Comparison of ENCODE assay signal across 8 cellular contexts in the genomic region with DNA sequence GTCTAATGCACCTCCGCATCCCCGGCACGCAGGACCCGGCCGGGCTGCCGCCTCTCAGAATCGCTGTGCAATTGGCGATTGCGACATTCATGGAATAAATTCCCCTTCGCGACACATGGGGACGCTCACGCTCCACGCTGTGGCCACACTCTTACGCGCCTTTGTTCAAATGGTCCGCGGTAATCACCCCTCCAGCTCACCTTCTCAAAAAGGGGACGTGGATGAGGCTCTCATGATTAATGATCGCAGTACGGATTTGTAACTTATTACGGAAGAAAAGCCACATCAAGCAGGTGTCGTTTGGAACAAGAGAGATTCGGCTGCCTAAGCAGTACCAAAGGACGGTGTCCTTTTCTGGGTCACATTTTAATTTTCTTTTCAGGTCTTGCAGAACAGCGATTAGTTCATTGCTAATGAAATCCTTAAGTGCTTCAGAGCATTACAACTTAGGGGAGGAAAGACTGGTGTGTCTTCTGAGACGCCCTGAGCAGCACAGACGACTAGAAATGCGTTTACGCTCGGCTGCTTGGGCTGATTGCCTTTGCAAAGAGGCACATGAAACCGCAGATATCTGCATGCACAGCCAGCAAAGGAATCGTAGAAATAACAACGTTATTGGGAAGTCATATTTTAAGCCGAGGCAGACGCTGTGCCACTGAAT. TPM values are rescaled to one million over a fixed set of nuclear protein-coding genes. Genes with fewer than 3 reads are reported as not detected.
DNase-seq lines count a peak whose midpoint lies in the region; ATAC-seq and TF ChIP-seq lines count a peak whose summit lies in the region.

No MANE protein-coding gene starts in this region.

- no peak overlapping the region for H3K4me3 ChIP-seq in astrocyte of the cerebellum (ENCODE audit: low read depth, low read length)

- in situ Hi-C loops in astrocyte of the cerebellum (cut with HindIII; ENCODE audit: low sequenced_read_pairs) = no loop called here

- TF ChIP-seq CTCF in astrocyte of the cerebellum (IDR thresholded peaks at IDR 0.05; ENCODE audit: low read depth, low read length, missing control alignments) = peak; percentile 62

- peaks cover 31% of the 10 kb centered on the region for H3K27me3 Mint-ChIP-seq in activated T-helper 2 cell treated with anti-CD3 and anti-CD28 coated beads, Interferon-gamma antibody, Interleukin-2, Interleukin-4, amounts not matched to agents 10 μg/mL and 5 μg/mL and 100 μg/mL, durations not matched to agents 14 hours and 24 hours and 36 hours (ENCODE audit: low read depth)

- no peak overlapping the region for H3K27ac Mint-ChIP-seq in activated T-helper 2 cell treated with anti-CD3 and anti-CD28 coated beads, Interferon-gamma antibody, Interleukin-2, Interleukin-4, amounts not matched to agents 10 μg/mL and 5 μg/mL and 100 μg/mL, durations not matched to agents 14 hours and 24 hours and 36 hours

- no peak overlapping the region for H3K4me3 Mint-ChIP-seq in activated T-helper 2 cell treated with anti-CD3 and anti-CD28 coated beads, Interferon-gamma antibody, Interleukin-2, Interleukin-4, amounts not matched to agents 10 μg/mL and 5 μg/mL and 100 μg/mL, durations not matched to agents 14 hours and 24 hours and 36 hours (ENCODE audit: low read depth)

- intact Hi-C loops in sciatic nerve (cut with DNase I) = no loop called here
- intact Hi-C loops in activated T-helper 2 cell treated with anti-CD3 and anti-CD28 coated beads, Interferon-gamma antibody, Interleukin-2, Interleukin-4, amounts not matched to agents 10 μg/mL and 5 μg/mL and 100 μg/mL, durations not matched to agents 14 hours and 24 hours and 36 hours (cut with micrococcal nuclease) = loop anchor here (2.0 to 10.0 kb wide), 2 partner anchors 188 to 216 kb away; no protein-coding TSS in a partner anchor

- peaks cover 8% of the 10 kb centered on the region for H3K9me3 Mint-ChIP-seq in activated T-helper 2 cell treated with anti-CD3 and anti-CD28 coated beads, Interferon-gamma antibody, Interleukin-2, Interleukin-4, amounts not matched to agents 10 μg/mL and 5 μg/mL and 100 μg/mL, durations not matched to agents 14 hours and 24 hours and 36 hours

- no peaks in the 10 kb centered on the region for H3K36me3 Mint-ChIP-seq in activated T-helper 2 cell treated with anti-CD3 and anti-CD28 coated beads, Interferon-gamma antibody, Interleukin-2, Interleukin-4, amounts not matched to agents 10 μg/mL and 5 μg/mL and 100 μg/mL, durations not matched to agents 14 hours and 24 hours and 36 hours (ENCODE audit: low read depth)

- H3K4me1 Mint-ChIP-seq in activated T-helper 2 cell treated with anti-CD3 and anti-CD28 coated beads, Interferon-gamma antibody, Interleukin-2, Interleukin-4, amounts not matched to agents 10 μg/mL and 5 μg/mL and 100 μg/mL, durations not matched to agents 14 hours and 24 hours and 36 hours (ENCODE audit: low read depth) = no peaks in the 10 kb centered on the region

- ATAC-seq in GM21825 (IDR thresholded peaks at IDR 0.05; ENCODE audit: unreplicated experiment) (peak; percentile 58), sciatic nerve (peak; percentile 82), HG03025 (IDR thresholded peaks at IDR 0.05; ENCODE audit: low FRiP score, unreplicated experiment) (no peak)

- peak; percentile 56 for DNase-seq in COLO668 (lab: John Stamatoyannopoulos, UW; ENCODE audit: unreplicated experiment)
- peak; percentile 77 for DNase-seq in NCI-H2171 (lab: John Stamatoyannopoulos, UW)
- no peak for DNase-seq in astrocyte of the cerebellum (ENCODE audit: low read depth)
- peak; percentile 35 to 56 for DNase-seq in hippocampal formation (lab: John Stamatoyannopoulos, UW)
- peak; percentile 83 for DNase-seq in sciatic nerve (ENCODE audit: low spot score)
- DNase-seq in activated T-helper 2 cell treated with anti-CD3 and anti-CD28 coated beads, Interferon-gamma antibody, Interleukin-2, Interleukin-4, amounts not matched to agents 10 μg/mL and 5 μg/mL and 100 μg/mL, durations not matched to agents 14 hours and 24 hours and 36 hours (ENCODE audit: low spot score) = no peak

RNA-seq across cellular contexts. Expression of a gene that starts 37.3 kb away (rescaled TPM):
- total RNA-seq in sciatic nerve = 224 TPM
- 7.7 and 8.4 TPM in 2 replicates for total RNA-seq in activated T-helper 2 cell treated with anti-CD3 and anti-CD28 coated beads, Interferon-gamma antibody, Interleukin-2, Interleukin-4, amounts not matched to agents 10 μg/mL and 5 μg/mL and 100 μg/mL, durations not matched to agents 14 hours and 24 hours and 36 hours

RNA-seq across cellular contexts. Expression of a gene that starts 44.5 kb away (rescaled TPM):
- total RNA-seq in sciatic nerve = 223 TPM
- total RNA-seq in activated T-helper 2 cell treated with anti-CD3 and anti-CD28 coated beads, Interferon-gamma antibody, Interleukin-2, Interleukin-4, amounts not matched to agents 10 μg/mL and 5 μg/mL and 100 μg/mL, durations not matched to agents 14 hours and 24 hours and 36 hours = 1,905 and 1,953 TPM in 2 replicates

Comparison
In these comparisons a context has a peak if more than half of its experiments do, and no peak if none do; other contexts are left out.
1. DNase-seq: peak in COLO668 (single experiment), NCI-H2171 (single experiment), hippocampal formation (2 of 2) and sciatic nerve (single experiment); none in astrocyte of the cerebellum (single experiment) and activated T-helper 2 cell treated with anti-CD3 and anti-CD28 coated beads, Interferon-gamma antibody, Interleukin-2, Interleukin-4, amounts not matched to agents 10 μg/mL and 5 μg/mL and 100 μg/mL, durations not matched to agents 14 hours and 24 hours and 36 hours (single experiment).
2. RNA of a gene that starts 37.3 kb away (total RNA-seq): 224 TPM in sciatic nerve (single experiment); 7.7 to 8.4 TPM in activated T-helper 2 cell treated with anti-CD3 and anti-CD28 coated beads, Interferon-gamma antibody, Interleukin-2, Interleukin-4, amounts not matched to agents 10 μg/mL and 5 μg/mL and 100 μg/mL, durations not matched to agents 14 hours and 24 hours and 36 hours; every median in the first group is over 10 times any median in the second.